8 cellular contexts compared by ENCODE assay signal in genomic region chr1:196317535-196318522, GRCh38.
DNase-seq lines count a peak whose midpoint lies in the region; ATAC-seq, FAIRE-seq and TF ChIP-seq lines count a peak whose summit lies in the region.

No MANE protein-coding gene starts in this region.

- H3K4me3 ChIP-seq in AG04449 (ENCODE audit: low read depth, low read length) (no peak overlapping the region), trophoblast cell (ENCODE audit: low read depth, low read length) (no peak overlapping the region)

- no peak overlapping the region for H2AK5ac ChIP-seq in trophoblast cell (ENCODE audit: low read length)

- no peak overlapping the region for H4K8ac ChIP-seq in trophoblast cell (ENCODE audit: low read depth, low read length)

- POLR2A ChIA-PET in AG04449 (lab: Yijun Ruan, JAX), result no interaction called here

- H3K9ac ChIP-seq in trophoblast cell (ENCODE audit: low read length), result no peak overlapping the region

- no peaks in the 10 kb centered on the region for H3K79me1 ChIP-seq in trophoblast cell (ENCODE audit: low read length)

- no peak overlapping the region for H4K12ac ChIP-seq in trophoblast cell (ENCODE audit: low read depth, low read length)

- H3K14ac ChIP-seq in trophoblast cell (ENCODE audit: low read length), result no peak overlapping the region

- ATAC-seq in HG02973 (IDR thresholded peaks at IDR 0.05; ENCODE audit: unreplicated experiment) (no peak), HG02798 (IDR thresholded peaks at IDR 0.05; ENCODE audit: poor library complexity, unreplicated experiment) (no peak)

- CTCF ChIA-PET in AG04449 (lab: Yijun Ruan, JAX), result interaction anchor here (0.6 to 2.7 kb wide), 7 partner anchors 16 to 346 kb away, joined by 3 to 32 read pairs (median 4); partner anchors contain the start of gene CFH

- no peak overlapping the region for H2AFZ ChIP-seq in trophoblast cell (ENCODE audit: insufficient read depth, low read length, poor library complexity)

- in situ Hi-C loops in GM13977 (cut with MboI; ENCODE audit: low pct_unique_long_range_greater_than_20kb, low sequenced_read_pairs, unreplicated experiment), result no loop called here

- no CpG with 5 or more reads among the region's 8 CpGs for WGBS in trophoblast cell (ENCODE audit: extremely low coverage, insufficient coverage, insufficient read length)

- no peaks in the 10 kb centered on the region for H3K9me3 ChIP-seq in trophoblast cell (ENCODE audit: insufficient read depth, low read depth, low read length)

- TF ChIP-seq CTCF in AG04449 (IDR thresholded peaks at IDR 0.05; ENCODE audit: insufficient read depth, low read length, missing control alignments), result peak; percentile 64
- TF ChIP-seq CTCF in GM13977 (IDR thresholded peaks at IDR 0.05; ENCODE audit: extremely low read depth, insufficient read depth, missing control alignments), result peak; percentile 37

- no peaks in the 10 kb centered on the region for H3K27me3 ChIP-seq in trophoblast cell (ENCODE audit: insufficient read depth, low read length)

- no peaks in the 10 kb centered on the region for H3K79me2 ChIP-seq in trophoblast cell (ENCODE audit: control insufficient read depth, insufficient read depth, low read length, poor library complexity)

- H2BK120ac ChIP-seq in trophoblast cell (ENCODE audit: insufficient read depth, low read length, poor library complexity), result no peak overlapping the region

- FAIRE-seq in endometrium (lab: Jason Lieb, UNC), result peak; percentile 80

- no peaks in the 10 kb centered on the region for H3K36me3 ChIP-seq in trophoblast cell (ENCODE audit: control insufficient read depth in 1 of 2, insufficient read depth in 2 of 2, low read length in 2 of 2)

- no peak overlapping the region for H3K4me2 ChIP-seq in trophoblast cell (ENCODE audit: low read length)

- H3K27ac ChIP-seq in trophoblast cell (ENCODE audit: low read depth, low read length), result no peak overlapping the region

- no peak overlapping the region for H3K4ac ChIP-seq in trophoblast cell (ENCODE audit: low read depth, low read length)

- H4K91ac ChIP-seq in trophoblast cell (ENCODE audit: low read depth, low read length), result no peak overlapping the region

- no peaks in the 10 kb centered on the region for H3K4me1 ChIP-seq in trophoblast cell (ENCODE audit: control insufficient read depth in 1 of 2, insufficient read depth in 2 of 2, low read length in 2 of 2)

- no peak overlapping the region for H3K18ac ChIP-seq in trophoblast cell (ENCODE audit: low read length)

- no peak overlapping the region for H2BK5ac ChIP-seq in trophoblast cell (ENCODE audit: low read depth, low read length, poor library complexity)

- no peak overlapping the region for H3K23ac ChIP-seq in trophoblast cell (ENCODE audit: low read length)

- peak; percentile 3 for DNase-seq in AG04449 (ENCODE audit: low read depth, low spot score)
- no peak for DNase-seq in GM13977 (ENCODE audit: low spot score)
- peak; percentile 72 for DNase-seq in NCI-H82 (lab: John Stamatoyannopoulos, UW)
- peak; percentile 2 to 57 for DNase-seq in trophoblast cell
- no peak for DNase-seq in activated CD4-positive, alpha-beta T cell treated with anti-CD3 and anti-CD28 coated beads, Interleukin-2, amount 50 U/mL, for 1 hour

- no peak overlapping the region for H2BK12ac ChIP-seq in trophoblast cell (ENCODE audit: low read length)

Comparison
In these comparisons a context has a peak if more than half of its experiments do, and no peak if none do; other contexts are left out.
1. DNase-seq: peak in AG04449 (single experiment), NCI-H82 (single experiment) and trophoblast cell (2 of 2); none in GM13977 (single experiment) and activated CD4-positive, alpha-beta T cell treated with anti-CD3 and anti-CD28 coated beads, Interleukin-2, amount 50 U/mL, for 1 hour (single experiment).